ENCODE assay signal across 10 cellular contexts in the genomic region with DNA sequence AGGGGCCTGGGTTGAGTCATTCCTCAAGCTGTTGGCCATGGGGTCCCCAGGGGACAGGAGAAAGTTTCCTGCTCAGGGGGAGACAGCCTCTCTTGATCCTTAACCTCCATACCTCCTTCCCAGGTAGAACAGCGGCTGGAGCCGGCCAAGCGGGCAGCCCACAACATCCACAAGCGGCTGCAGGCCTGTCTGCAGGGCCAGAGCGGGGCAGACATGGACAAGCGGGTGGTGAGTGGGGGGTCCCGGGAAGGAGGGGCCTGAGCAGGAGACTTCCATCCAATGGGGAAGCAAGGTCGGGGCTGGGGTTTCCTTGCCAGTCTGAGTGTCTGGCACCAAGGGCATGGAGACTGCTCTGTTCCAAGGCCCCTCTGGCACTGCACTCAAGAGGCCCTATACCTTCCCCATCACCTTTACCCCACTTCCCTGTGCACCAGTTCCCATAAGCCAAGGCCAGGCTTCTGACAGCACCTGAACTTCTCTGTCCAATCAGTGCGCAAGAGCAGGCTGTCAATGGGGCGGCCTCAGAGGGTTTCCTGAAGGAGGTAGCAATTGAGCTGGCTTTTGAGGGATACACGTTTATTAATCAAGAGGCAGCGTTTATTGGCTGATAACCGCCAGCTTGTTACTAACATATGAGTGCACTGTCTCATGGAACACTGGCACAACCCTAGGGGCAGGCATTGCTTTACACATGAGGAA. TPM values are rescaled to one million over a fixed set of nuclear protein-coding genes. Genes with fewer than 3 reads are reported as not detected.
DNase-seq lines count a peak whose midpoint lies in the region; ATAC-seq and TF ChIP-seq lines count a peak whose summit lies in the region.
"Had no signal": no experiment of that assay in that cellular context is flagged by ENCODE, and none has a peak within 500 bp of the region (broad histone marks: within the 10 kb centered on the region; RNA-seq: fewer than 3 reads in every experiment).

No MANE protein-coding gene starts in this region.

- H3K4me1 ChIP-seq in smooth muscle cell (ENCODE audit: low read depth), result peaks cover 21% of the 10 kb centered on the region

- no peak overlapping the region for H2AFZ ChIP-seq in smooth muscle cell (ENCODE audit: low read depth)

- peak overlapping the region; percentile 92 for H3K4me3 Mint-ChIP-seq in activated CD4-positive, alpha-beta T cell treated with anti-CD3 and anti-CD28 coated beads, Interleukin-2, amount 10 ng/mL, durations not matched to agents 24 days and 14 days
- H3K4me3 Mint-ChIP-seq in T-cell, result peak overlapping the region; percentile 94

- 85% methylated on average over 13 of the region's 13 CpGs for whole genome bisulfite sequencing in smooth muscle cell (ENCODE audit: low lambda C conversion rate)

- peaks cover 46% of the 10 kb centered on the region for H3K4me1 Mint-ChIP-seq in activated CD4-positive, alpha-beta T cell treated with anti-CD3 and anti-CD28 coated beads, Interleukin-2, amount 10 ng/mL, durations not matched to agents 24 days and 14 days
- peaks cover 48 to 66% (median 55%) of the 10 kb centered on the region in 3 donors for H3K4me1 Mint-ChIP-seq in T-cell

- intact Hi-C loops in activated CD4-positive, alpha-beta T cell treated with anti-CD3 and anti-CD28 coated beads, Interleukin-2, amount 10 ng/mL, durations not matched to agents 24 days and 14 days (cut with micrococcal nuclease), result no loop called here

- no peak for TF ChIP-seq CTCF in fibroblast of villous mesenchyme (IDR thresholded peaks at IDR 0.05; ENCODE audit: insufficient read depth, low read depth, low read length)
- no peak for TF ChIP-seq CTCF in smooth muscle cell (IDR thresholded peaks at IDR 0.05; ENCODE audit: borderline replicate concordance, insufficient read depth, poor library complexity, severe bottlenecking)

- no peaks in the 10 kb centered on the region for H3K9me3 ChIP-seq in smooth muscle cell (replicated peaks; ENCODE audit: low read depth)
- H3K9me3 ChIP-seq: A549 had no signal

- peak overlapping the region; percentile 34 for H3K27ac ChIP-seq in smooth muscle cell (ENCODE audit: low read depth)

- H3K9ac ChIP-seq in smooth muscle cell (ENCODE audit: low read depth), result no peak overlapping the region

- no peak for ATAC-seq in T-cell (replicated peaks in 1 of 4)
- ATAC-seq: A549 had no signal

- no peaks in the 10 kb centered on the region for H3K27me3 Mint-ChIP-seq in activated CD4-positive, alpha-beta T cell treated with anti-CD3 and anti-CD28 coated beads, Interleukin-2, amount 10 ng/mL, durations not matched to agents 24 days and 14 days
- no peaks in the 10 kb centered on the region for H3K27me3 Mint-ChIP-seq in T-cell

- peaks cover 7% of the 10 kb centered on the region for H4K20me1 ChIP-seq in smooth muscle cell (ENCODE audit: low read depth)

- H3K4me2 ChIP-seq in smooth muscle cell, result peak overlapping the region; percentile 94

- peak overlapping the region; percentile 48 for H3K27ac Mint-ChIP-seq in activated CD4-positive, alpha-beta T cell treated with anti-CD3 and anti-CD28 coated beads, Interleukin-2, amount 10 ng/mL, durations not matched to agents 24 days and 14 days
- H3K27ac Mint-ChIP-seq in T-cell, result peak overlapping the region; percentile 76 to 96

- H3K79me2 ChIP-seq in smooth muscle cell (ENCODE audit: low read depth), result peaks cover 13% of the 10 kb centered on the region

- H3F3A ChIP-seq in smooth muscle cell (ENCODE audit: low read depth), result peaks cover 20% of the 10 kb centered on the region

- peaks cover 33% of the 10 kb centered on the region for H3K36me3 Mint-ChIP-seq in activated CD4-positive, alpha-beta T cell treated with anti-CD3 and anti-CD28 coated beads, Interleukin-2, amount 10 ng/mL, durations not matched to agents 24 days and 14 days (ENCODE audit: low read depth)
- peaks cover 13% of the 10 kb centered on the region for H3K36me3 Mint-ChIP-seq in T-cell

- H3K4me3 ChIP-seq in fibroblast of villous mesenchyme (ENCODE audit: low read depth, low read length), result peak overlapping the region; percentile 72
- no peak overlapping the region for H3K4me3 ChIP-seq in smooth muscle cell
- H3K4me3 ChIP-seq: A549 had no signal

- DNase-seq in activated CD4-positive, alpha-beta T cell treated with anti-CD3 and anti-CD28 coated beads, Interleukin-2, amount 10 ng/mL, durations not matched to agents 24 days and 14 days, result no peak
- no peak for DNase-seq in activated CD4-positive, alpha-beta T cell treated with anti-CD3 and anti-CD28 coated beads, Interleukin-2, amount 50 U/mL, for 48 hours
- DNase-seq in T-cell (no peak), fibroblast of villous mesenchyme (ENCODE audit: low read depth) (no peak), smooth muscle cell (lab: John Stamatoyannopoulos, UW; ENCODE audit: unreplicated experiment) (no peak)
- no peak for DNase-seq in stimulated activated CD4-positive, alpha-beta T cell treated with anti-CD3 and anti-CD28 coated beads, Interleukin-4, amount 100 ng/mL, for 4 hours
- no peak for DNase-seq in stimulated activated CD4-positive, alpha-beta T cell treated with anti-CD3 and anti-CD28 coated beads, Interleukin-2, amount 100 ng/mL, for 24 hours
- no peak for DNase-seq in NK-92 treated with Interleukin-12 subunit alpha and Interleukin-12 subunit beta, amount 100 ng/mL, for 24 hours (lab: John Stamatoyannopoulos, UW)
- DNase-seq: NCI-H2081 had no signal

- no peaks in the 10 kb centered on the region for H3K27me3 ChIP-seq in smooth muscle cell (ENCODE audit: low read depth)

- no peaks in the 10 kb centered on the region for H3K9me3 Mint-ChIP-seq in activated CD4-positive, alpha-beta T cell treated with anti-CD3 and anti-CD28 coated beads, Interleukin-2, amount 10 ng/mL, durations not matched to agents 24 days and 14 days
- H3K9me3 Mint-ChIP-seq in T-cell, result no peaks in the 10 kb centered on the region

- CTCF ChIA-PET in T-cell (lab: Charles Lee), result interaction anchor here (1.2 to 3.6 kb wide), 8 partner anchors 10 to 34 kb away, joined by 3 to 39 read pairs (median 6); a partner anchor contains a TSS

- POLR2A ChIA-PET in T-cell (lab: Charles Lee), result interaction anchor here in 1 of 2 donors (1.0 kb wide), 1 partner anchor 36 kb away, joined by 5 read pairs; no protein-coding TSS in a partner anchor

- H3K36me3 ChIP-seq in smooth muscle cell (ENCODE audit: low read depth), result no peaks in the 10 kb centered on the region

RNA-seq across cellular contexts. Expression of a gene that starts 1.9 kb away (rescaled TPM):
- total RNA-seq in activated CD4-positive, alpha-beta T cell treated with anti-CD3 and anti-CD28 coated beads, Interleukin-2, amount 10 ng/mL, durations not matched to agents 24 days and 14 days, result 110 and 115 TPM in 2 replicates
- total RNA-seq in T-cell (100 to 1,000 TPM in 1 of 5 donors, 10 to 100 TPM in 4; 91.3 to 111 (median 93.6) TPM), fibroblast of villous mesenchyme (9.0 and 11.2 TPM in 2 replicates), smooth muscle cell (20.4 and 26.6 TPM in 2 replicates)
- 16.6 and 33.7 TPM in 2 replicates for polyA plus RNA-seq in smooth muscle cell

RNA-seq across cellular contexts. Expression of a gene that starts 17.1 kb away (rescaled TPM):
- total RNA-seq in activated CD4-positive, alpha-beta T cell treated with anti-CD3 and anti-CD28 coated beads, Interleukin-2, amount 10 ng/mL, durations not matched to agents 24 days and 14 days, result 49.3 and 51.2 TPM in 2 replicates
- total RNA-seq in T-cell (10 to 100 TPM in 3 of 5 donors, 1 to 10 TPM in 2; 3.1 to 11.3 (median 10.7) TPM), fibroblast of villous mesenchyme (9.0 and 9.9 TPM in 2 replicates), smooth muscle cell (9.7 and 16.5 TPM in 2 replicates)
- 20.0 and 20.7 TPM in 2 replicates for polyA plus RNA-seq in smooth muscle cell

RNA-seq across cellular contexts. Expression of a gene that starts 32.8 kb away (rescaled TPM):
- total RNA-seq in activated CD4-positive, alpha-beta T cell treated with anti-CD3 and anti-CD28 coated beads, Interleukin-2, amount 10 ng/mL, durations not matched to agents 24 days and 14 days, result 75.8 and 77.2 TPM in 2 replicates
- 100 to 1,000 TPM in 2 of 5 donors, 10 to 100 TPM in 3; 83.8 to 105 (median 97.7) TPM for total RNA-seq in T-cell
- total RNA-seq in fibroblast of villous mesenchyme, result 33.2 and 39.0 TPM in 2 replicates
- total RNA-seq in smooth muscle cell, result 15.6 and 27.3 TPM in 2 replicates
- 44.0 and 59.6 TPM in 2 replicates for polyA plus RNA-seq in smooth muscle cell

RNA-seq across cellular contexts. Expression of a gene that starts 34.0 kb away (rescaled TPM):
- 361 and 362 TPM in 2 replicates for total RNA-seq in activated CD4-positive, alpha-beta T cell treated with anti-CD3 and anti-CD28 coated beads, Interleukin-2, amount 10 ng/mL, durations not matched to agents 24 days and 14 days
- total RNA-seq in T-cell, result 100 to 1,000 TPM in 2 of 5 donors, 10 to 100 TPM in 3; 39.5 to 206 (median 99.2) TPM
- total RNA-seq in fibroblast of villous mesenchyme, result 3,707 and 5,728 TPM in 2 replicates
- 3,694 and 5,079 TPM in 2 replicates for total RNA-seq in smooth muscle cell
- polyA plus RNA-seq in smooth muscle cell, result 4,318 and 5,332 TPM in 2 replicates

RNA-seq across cellular contexts. Expression of a gene that starts 44.7 kb away (rescaled TPM):
- total RNA-seq in activated CD4-positive, alpha-beta T cell treated with anti-CD3 and anti-CD28 coated beads, Interleukin-2, amount 10 ng/mL, durations not matched to agents 24 days and 14 days, result 67.9 and 70.3 TPM in 2 replicates
- 10 to 100 TPM; 29.2 to 52.4 (median 47.5) TPM for total RNA-seq in T-cell
- 7.3 and 10.3 TPM in 2 replicates for total RNA-seq in fibroblast of villous mesenchyme
- 23.4 and 31.0 TPM in 2 replicates for total RNA-seq in smooth muscle cell
- polyA plus RNA-seq in smooth muscle cell, result 13.2 and 16.2 TPM in 2 replicates
